In genomic region chr4:8699063-8699385, GRCh38 we compare ENCODE assay signal across 31 cellular contexts.
"Had no signal": no experiment of that assay in that cellular context is flagged by ENCODE, and none has a peak within 500 bp of the region (broad histone marks: within the 10 kb centered on the region; RNA-seq: fewer than 3 reads in every experiment).

No MANE protein-coding gene starts in this region.

- H3K4me1 ChIP-seq: SJCRH30 had no signal

- H3K4me3 Mint-ChIP-seq: activated CD4-positive, alpha-beta memory T cell treated with anti-CD3 and anti-CD28 coated beads, Interleukin-2, amount 10 ng/mL, durations not matched to agents 7 days and 5 days; activated naive CD4-positive, alpha-beta T cell treated with anti-CD3 and anti-CD28 coated beads for 36 hours; activated naive CD8-positive, alpha-beta T cell; activated naive CD8-positive, alpha-beta T cell treated with anti-CD3 and anti-CD28 coated beads, Interleukin-2, amount 50 U/mL, for 24 hours; activated T-cell treated with anti-CD3 and anti-CD28 coated beads, Interleukin-2, amount 50 U/mL, for 24 hours; brain had no signal

- H3K27ac Mint-ChIP-seq: activated CD4-positive, alpha-beta memory T cell treated with anti-CD3 and anti-CD28 coated beads, Interleukin-2, amount 10 ng/mL, durations not matched to agents 7 days and 5 days; activated naive CD4-positive, alpha-beta T cell treated with anti-CD3 and anti-CD28 coated beads for 36 hours; activated naive CD8-positive, alpha-beta T cell; activated naive CD8-positive, alpha-beta T cell treated with anti-CD3 and anti-CD28 coated beads, Interleukin-2, amount 50 U/mL, for 24 hours; activated T-cell treated with anti-CD3 and anti-CD28 coated beads, Interleukin-2, amount 50 U/mL, for 24 hours; activated T-helper 2 cell treated with anti-CD3 and anti-CD28 coated beads, Interferon-gamma antibody, Interleukin-2, Interleukin-4, amounts not matched to agents 10 μg/mL and 5 μg/mL and 100 μg/mL, durations not matched to agents 14 hours and 24 hours and 36 hours; brain had no signal

- H3K36me3 Mint-ChIP-seq: activated naive CD8-positive, alpha-beta T cell; brain had no signal

- H3K9me3 Mint-ChIP-seq: activated CD4-positive, alpha-beta memory T cell treated with anti-CD3 and anti-CD28 coated beads, Interleukin-2, amount 10 ng/mL, durations not matched to agents 7 days and 5 days; activated naive CD4-positive, alpha-beta T cell treated with anti-CD3 and anti-CD28 coated beads for 36 hours; activated naive CD8-positive, alpha-beta T cell treated with anti-CD3 and anti-CD28 coated beads, Interleukin-2, amount 50 U/mL, for 24 hours; activated T-cell treated with anti-CD3 and anti-CD28 coated beads, Interleukin-2, amount 50 U/mL, for 24 hours; activated T-helper 2 cell treated with anti-CD3 and anti-CD28 coated beads, Interferon-gamma antibody, Interleukin-2, Interleukin-4, amounts not matched to agents 10 μg/mL and 5 μg/mL and 100 μg/mL, durations not matched to agents 14 hours and 24 hours and 36 hours had no signal

- H3K9me3 ChIP-seq: SJCRH30 had no signal

- H3K36me3 ChIP-seq: SJCRH30, WERI-Rb-1 had no signal

- H3K4me1 Mint-ChIP-seq: activated CD4-positive, alpha-beta memory T cell treated with anti-CD3 and anti-CD28 coated beads, Interleukin-2, amount 10 ng/mL, durations not matched to agents 7 days and 5 days; activated naive CD8-positive, alpha-beta T cell treated with anti-CD3 and anti-CD28 coated beads, Interleukin-2, amount 50 U/mL, for 24 hours; brain had no signal

- H3K27ac ChIP-seq: SJCRH30, SK-N-MC, WERI-Rb-1 had no signal

- H3K4me3 ChIP-seq: K562, SJCRH30, SK-N-MC had no signal

- DNase-seq: activated CD4-positive, alpha-beta memory T cell treated with anti-CD3 and anti-CD28 coated beads, Interleukin-2, amount 10 ng/mL, durations not matched to agents 7 days and 5 days; activated CD4-positive, alpha-beta T cell treated with anti-CD3 and anti-CD28 coated beads for 1 hour; activated CD4-positive, alpha-beta T cell treated with anti-CD3 and anti-CD28 coated beads for 48 hours; activated CD4-positive, CD25-positive, alpha-beta regulatory T cell; activated gamma-delta T cell; activated naive CD4-positive, alpha-beta T cell treated with anti-CD3 and anti-CD28 coated beads for 36 hours; activated naive CD8-positive, alpha-beta T cell treated with anti-CD3 and anti-CD28 coated beads, Interleukin-2, amount 50 U/mL, for 24 hours; anterior cingulate cortex; central memory CD4-positive, alpha-beta T cell; NCI-H1092 treated with DMSO at 0.1 percent for 48 hours; NCI-H1417; NCI-H146; NCI-H187; NCI-H2029 treated with DMSO at 0.1 percent for 48 hours; NCI-H2107; NCI-H2171; NCI-H510A; NCI-H526; NCI-H748 treated with DMSO at 0.1 percent for 48 hours; NK-92 treated with Interleukin-12 subunit alpha and Interleukin-12 subunit beta, amount 100 ng/mL, for 24 hours; SHP77; SJCRH30; T1000; WERI-Rb-1 had no signal

- FAIRE-seq: bronchial epithelial cell, K562 had no signal
